8 cellular contexts compared by ENCODE assay signal in the genomic region with DNA sequence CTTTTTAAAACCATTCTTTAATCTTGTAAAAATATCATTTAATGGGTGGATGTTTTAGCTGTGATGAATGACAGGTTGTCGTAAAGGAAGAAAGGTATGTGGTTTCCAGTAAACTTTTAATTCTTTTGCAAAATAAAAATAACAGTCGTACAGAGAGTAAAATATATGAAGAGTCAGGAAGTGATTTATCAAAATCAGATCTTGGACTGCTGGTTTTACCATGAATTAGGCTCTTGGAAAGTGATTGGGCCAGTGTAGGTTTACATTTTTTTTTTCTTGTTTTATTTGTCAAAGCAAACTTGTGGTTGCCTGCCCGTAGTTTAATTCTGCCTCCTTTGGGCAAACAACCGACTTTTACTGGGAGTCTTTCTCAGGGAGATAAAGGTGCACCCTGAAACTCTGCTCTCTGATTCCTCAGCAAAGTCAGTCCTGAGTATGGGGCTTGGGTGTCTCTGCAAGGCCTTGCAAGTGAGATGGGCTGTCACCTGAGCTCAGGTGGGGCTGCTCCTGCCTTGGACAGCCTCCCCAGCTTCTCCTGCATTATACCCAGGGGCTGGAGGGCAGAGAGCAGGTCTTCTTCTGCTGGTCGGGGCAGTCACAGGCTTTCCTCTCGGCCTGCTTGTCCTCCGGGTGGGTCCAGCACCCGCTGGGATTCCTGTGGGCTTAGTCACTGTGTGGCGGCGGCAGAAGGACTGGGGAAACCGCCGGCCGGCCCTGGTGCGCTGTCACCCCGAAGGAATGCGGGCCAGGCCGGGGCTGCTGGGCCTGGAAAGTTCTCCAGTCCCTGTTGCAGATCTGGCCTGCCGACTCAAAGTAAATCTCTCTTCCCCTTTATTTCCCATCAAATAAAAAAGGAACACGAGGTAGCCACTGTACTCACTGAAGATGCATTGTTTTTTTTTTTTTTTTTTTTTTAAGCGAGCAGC.
DNase-seq lines count a peak whose midpoint lies in the region; ATAC-seq, FAIRE-seq and TF ChIP-seq lines count a peak whose summit lies in the region.

No MANE protein-coding gene starts in this region.

- H3K4me3 Mint-ChIP-seq in activated naive CD8-positive, alpha-beta T cell treated with anti-CD3 and anti-CD28 coated beads, Interleukin-2, amount 50 U/mL, for 24 hours = no peak overlapping the region

- no peaks in the 10 kb centered on the region for H3K9me3 Mint-ChIP-seq in activated naive CD8-positive, alpha-beta T cell treated with anti-CD3 and anti-CD28 coated beads, Interleukin-2, amount 50 U/mL, for 24 hours

- intact Hi-C loops in colonic mucosa (cut with DNase I) = no loop called here
- intact Hi-C loops in thyroid gland (cut with DNase I) = no loop called here

- TF ChIP-seq POLR2A in thyroid gland (IDR thresholded peaks at IDR 0.05) = no peak

- H3K4me1 ChIP-seq in colonic mucosa (peaks cover 7% of the 10 kb centered on the region), thyroid gland (peaks cover 28 to 39% of the 10 kb centered on the region in 2 donors)

- WGBS in thyroid gland, 2 donors = 44 to 50% methylated on average over 16 to 20 of the region's 20 CpGs

- no peak for TF ChIP-seq CTCF in colonic mucosa (IDR thresholded peaks at IDR 0.05)
- no peak for TF ChIP-seq CTCF in thyroid gland (IDR thresholded peaks at IDR 0.05)

- DNase-seq in HTR-8/SVneo (ENCODE audit: insufficient read length, low spot score) (peak; percentile 87), colonic mucosa (peak; percentile 83), left lobe of liver (ENCODE audit: low spot score) (peak; percentile 48), thyroid gland (peak; percentile 86 to 91), MV-4-11 (lab: John Stamatoyannopoulos, UW) (no peak), NCI-H1930 (lab: John Stamatoyannopoulos, UW) (no peak)
- DNase-seq in activated T-cell treated with anti-CD3 and anti-CD28 coated beads, Interleukin-2, amount 50 U/mL, for 48 hours = no peak
- no peak for DNase-seq in activated naive CD8-positive, alpha-beta T cell treated with anti-CD3 and anti-CD28 coated beads, Interleukin-2, amount 50 U/mL, for 24 hours

- H3K9ac ChIP-seq in colonic mucosa (ENCODE audit: low read depth in 2 of 2, low read length in 2 of 2) = peak overlapping the region in 1 of 2 donors; percentile 67

- H3K27me3 Mint-ChIP-seq in activated naive CD8-positive, alpha-beta T cell treated with anti-CD3 and anti-CD28 coated beads, Interleukin-2, amount 50 U/mL, for 24 hours = no peaks in the 10 kb centered on the region

- H3K36me3 Mint-ChIP-seq in activated naive CD8-positive, alpha-beta T cell treated with anti-CD3 and anti-CD28 coated beads, Interleukin-2, amount 50 U/mL, for 24 hours (ENCODE audit: low read depth) = no peaks in the 10 kb centered on the region

- peak overlapping the region; percentile 65 for H3K27ac ChIP-seq in colonic mucosa
- H3K27ac ChIP-seq in thyroid gland = peak overlapping the region; percentile 40 to 92 (median 77)

- H3K36me3 ChIP-seq in colonic mucosa = no peaks in the 10 kb centered on the region
- H3K36me3 ChIP-seq in thyroid gland = no peaks in the 10 kb centered on the region

- H3K27me3 ChIP-seq in colonic mucosa (no peaks in the 10 kb centered on the region), thyroid gland (no peaks in the 10 kb centered on the region)

- peak; percentile 72 for ATAC-seq in left lobe of liver
- no peak for ATAC-seq in activated naive CD8-positive, alpha-beta T cell treated with anti-CD3 and anti-CD28 coated beads, Interleukin-2, amount 50 U/mL, for 24 hours

- FAIRE-seq in HTR-8/SVneo (lab: Jason Lieb, UNC) = no peak

- peaks cover 12% of the 10 kb centered on the region for H3K4me1 Mint-ChIP-seq in activated naive CD8-positive, alpha-beta T cell treated with anti-CD3 and anti-CD28 coated beads, Interleukin-2, amount 50 U/mL, for 24 hours

- H3K9me3 ChIP-seq in colonic mucosa = no peaks in the 10 kb centered on the region
- H3K9me3 ChIP-seq in thyroid gland = no peaks in the 10 kb centered on the region

- H3K27ac Mint-ChIP-seq in activated naive CD8-positive, alpha-beta T cell treated with anti-CD3 and anti-CD28 coated beads, Interleukin-2, amount 50 U/mL, for 24 hours = no peak overlapping the region

- no peak overlapping the region for H3K4me3 ChIP-seq in colonic mucosa
- H3K4me3 ChIP-seq in thyroid gland (replicated peaks in 1 of 3) = no peak overlapping the region

Comparison
In these comparisons a context has a peak if more than half of its experiments do, and no peak if none do; other contexts are left out.
1. DNase-seq: peak in HTR-8/SVneo (single experiment), colonic mucosa (single experiment), left lobe of liver (single experiment) and thyroid gland (2 of 2); none in MV-4-11 (single experiment), NCI-H1930 (0 of 2), activated T-cell treated with anti-CD3 and anti-CD28 coated beads, Interleukin-2, amount 50 U/mL, for 48 hours (0 of 2) and activated naive CD8-positive, alpha-beta T cell treated with anti-CD3 and anti-CD28 coated beads, Interleukin-2, amount 50 U/mL, for 24 hours (single experiment).